In genomic region chr15:101404245-101404644, GRCh38 we compare ENCODE assay signal across 27 cellular contexts.
"Had no signal": no experiment of that assay in that cellular context is flagged by ENCODE, and none has a peak within 500 bp of the region (broad histone marks: within the 10 kb centered on the region; RNA-seq: fewer than 3 reads in every experiment).

No MANE protein-coding gene starts in this region.

- H3K79me2 ChIP-seq: parathyroid adenoma had no signal

- H3K4me1 ChIP-seq: left ventricle myocardium inferior, parathyroid adenoma, right atrium auricular region, right lobe of liver, thyroid gland, transverse colon, upper lobe of left lung, uterus had no signal

- H3K4me2 ChIP-seq: smooth muscle cell had no signal

- H3K36me3 Mint-ChIP-seq: mesothelial cell of epicardium; naive B cell; natural killer cell; stimulated activated memory B cell treated with anti-CD40 and anti-IgM and Interleukin-4, amounts not matched to agents 10 μg/mL and 1 μg/mL and 100 μg/mL, for 72 hours had no signal

- H3K27ac Mint-ChIP-seq: mesothelial cell of epicardium; natural killer cell; progenitor cell of endocrine pancreas; stimulated activated memory B cell treated with anti-CD40 and anti-IgM and Interleukin-4, amounts not matched to agents 10 μg/mL and 1 μg/mL and 100 μg/mL, for 72 hours; stimulated activated naive CD8-positive, alpha-beta T cell treated with anti-CD3 and anti-CD28 coated beads, Interleukin-15, amount 100 ng/mL, for 72 hours had no signal

- H3K27ac ChIP-seq: left ventricle myocardium inferior, parathyroid adenoma, right atrium auricular region, right lobe of liver, testis, thyroid gland, transverse colon, upper lobe of left lung, uterus had no signal

- H3K4me1 Mint-ChIP-seq: mesothelial cell of epicardium, natural killer cell had no signal

- H3K9ac ChIP-seq: parathyroid adenoma had no signal

- H3K36me3 ChIP-seq: right atrium auricular region, thyroid gland, transverse colon, upper lobe of left lung, uterus had no signal

- H3K4me3 Mint-ChIP-seq: mesothelial cell of epicardium; natural killer cell; stimulated activated memory B cell treated with anti-CD40 and anti-IgM and Interleukin-4, amounts not matched to agents 10 μg/mL and 1 μg/mL and 100 μg/mL, for 72 hours; stimulated activated naive CD8-positive, alpha-beta T cell treated with anti-CD3 and anti-CD28 coated beads, Interleukin-15, amount 100 ng/mL, for 72 hours had no signal

- FAIRE-seq: keratinocyte had no signal

- H3K9me3 Mint-ChIP-seq: naive B cell; natural killer cell; stimulated activated naive CD8-positive, alpha-beta T cell treated with anti-CD3 and anti-CD28 coated beads, Interleukin-15, amount 100 ng/mL, for 72 hours had no signal

- ATAC-seq: left colon; natural killer cell; stimulated activated memory B cell treated with anti-CD40 and anti-IgM and Interleukin-4, amounts not matched to agents 10 μg/mL and 1 μg/mL and 100 μg/mL, for 72 hours; stimulated activated naive CD8-positive, alpha-beta T cell treated with anti-CD3 and anti-CD28 coated beads, Interleukin-15, amount 100 ng/mL, for 72 hours had no signal

- H3K4me3 ChIP-seq: left ventricle myocardium inferior, lung, right atrium auricular region, right lobe of liver, smooth muscle cell, testis, thyroid gland, transverse colon, upper lobe of left lung, uterus had no signal

- H3K9me3 ChIP-seq: left ventricle myocardium inferior, right atrium auricular region, right lobe of liver, testis, thyroid gland, transverse colon, upper lobe of left lung, uterus had no signal

- DNase-seq: hippocampal formation; left colon; left ventricle myocardium inferior; mesendoderm; naive B cell; natural killer cell; nucleus accumbens; right lobe of liver; stimulated activated CD4-positive, alpha-beta T cell treated with anti-CD3 and anti-CD28 coated beads, Interleukin-1b, Interleukin-23, amount 100 ng/mL, for 48 hours; stimulated activated CD4-positive, alpha-beta T cell treated with anti-CD3 and anti-CD28 coated beads, Interleukin-2, amount 100 ng/mL, for 48 hours; stimulated activated CD4-positive, alpha-beta T cell treated with anti-CD3 and anti-CD28 coated beads, Interleukin-4, amount 100 ng/mL, for 4 hours; stimulated activated CD8-positive, alpha-beta memory T cell treated with anti-CD3 and anti-CD28 coated beads, Interleukin-4, amount 100 ng/mL, for 48 hours; stimulated activated naive CD4-positive, alpha-beta T cell treated with Interleukin-2 at 50 U/mL for 16 hours; stimulated activated naive CD8-positive, alpha-beta T cell treated with anti-CD3 and anti-CD28 coated beads, Interleukin-15, amount 100 ng/mL, for 72 hours; testis; thyroid gland; transverse colon; upper lobe of left lung; uterus had no signal

- H2AFZ ChIP-seq: parathyroid adenoma had no signal

- H3K27me3 ChIP-seq: right atrium auricular region, right lobe of liver, testis, thyroid gland, transverse colon, upper lobe of left lung, uterus had no signal
